In the genomic region with DNA sequence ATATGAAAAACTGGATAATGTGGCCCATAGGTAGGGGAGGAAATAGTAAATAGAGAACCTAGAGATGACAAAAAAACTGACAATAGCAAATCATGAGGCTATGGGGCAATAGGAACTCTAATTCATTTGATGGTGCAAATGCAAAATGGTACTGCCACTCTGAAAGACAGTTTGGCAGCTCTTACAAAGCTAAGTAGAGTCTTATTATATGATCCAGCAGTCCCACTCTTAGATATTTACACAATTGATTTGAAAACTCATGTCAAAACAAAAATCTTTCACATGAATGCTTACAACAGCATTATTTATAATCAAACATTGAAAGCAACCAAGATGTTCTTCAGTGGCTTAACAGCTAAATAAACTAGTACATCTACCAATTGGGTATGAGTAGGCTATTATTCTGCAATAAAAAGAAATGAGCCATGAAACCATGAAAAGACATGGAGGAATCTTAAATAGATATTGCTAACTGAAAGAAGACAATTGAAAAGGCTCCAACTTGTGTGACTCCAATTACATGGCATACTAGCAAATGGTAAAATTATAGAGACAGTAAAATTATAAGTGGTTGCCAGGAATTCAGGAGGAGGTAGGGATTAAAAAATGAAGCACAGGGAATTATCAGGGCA, we compare ENCODE assay signal across 13 cellular contexts.
"Had no signal": no experiment of that assay in that cellular context is flagged by ENCODE, and none has a peak within 500 bp of the region (broad histone marks: within the 10 kb centered on the region; RNA-seq: fewer than 3 reads in every experiment).

No MANE protein-coding gene starts in this region.

- H3K36me3 ChIP-seq: breast epithelium, neutrophil, right atrium auricular region, stomach, thoracic aorta had no signal

- H3K4me2 ChIP-seq: hepatocyte had no signal

- H3K79me2 ChIP-seq: hepatocyte had no signal

- H3K4me1 ChIP-seq: breast epithelium, right atrium auricular region, stomach had no signal

- ATAC-seq: activated CD4-positive, alpha-beta T cell treated with anti-CD3 and anti-CD28 coated beads for 36 hours had no signal

- DNase-seq: activated CD4-positive, alpha-beta memory T cell treated with anti-CD3 and anti-CD28 coated beads, Interleukin-2, amount 10 ng/mL, durations not matched to agents 7 days and 5 days; activated CD4-positive, alpha-beta T cell treated with anti-CD3 and anti-CD28 coated beads for 36 hours; activated gamma-delta T cell treated with Interleukin-2 at 50 U/mL for 16 hours; activated T-cell treated with anti-CD3 and anti-CD28 coated beads, Interleukin-2, amount 50 U/mL, for 48 hours; aorta; small intestine; stomach had no signal

- H3K9me3 ChIP-seq: breast epithelium, neutrophil, right atrium auricular region, stomach, thoracic aorta had no signal

- H3K27ac ChIP-seq: breast epithelium, hepatocyte, neutrophil, right atrium auricular region, stomach, thoracic aorta, VCaP had no signal

- H3K27me3 ChIP-seq: breast epithelium, hepatocyte, neutrophil, right atrium auricular region, stomach had no signal

- H3K4me3 ChIP-seq: breast epithelium, hepatocyte, right atrium auricular region, stomach, thoracic aorta had no signal

- H2AFZ ChIP-seq: hepatocyte had no signal
